Comparison of ENCODE assay signal across 25 cellular contexts in the genomic region with DNA sequence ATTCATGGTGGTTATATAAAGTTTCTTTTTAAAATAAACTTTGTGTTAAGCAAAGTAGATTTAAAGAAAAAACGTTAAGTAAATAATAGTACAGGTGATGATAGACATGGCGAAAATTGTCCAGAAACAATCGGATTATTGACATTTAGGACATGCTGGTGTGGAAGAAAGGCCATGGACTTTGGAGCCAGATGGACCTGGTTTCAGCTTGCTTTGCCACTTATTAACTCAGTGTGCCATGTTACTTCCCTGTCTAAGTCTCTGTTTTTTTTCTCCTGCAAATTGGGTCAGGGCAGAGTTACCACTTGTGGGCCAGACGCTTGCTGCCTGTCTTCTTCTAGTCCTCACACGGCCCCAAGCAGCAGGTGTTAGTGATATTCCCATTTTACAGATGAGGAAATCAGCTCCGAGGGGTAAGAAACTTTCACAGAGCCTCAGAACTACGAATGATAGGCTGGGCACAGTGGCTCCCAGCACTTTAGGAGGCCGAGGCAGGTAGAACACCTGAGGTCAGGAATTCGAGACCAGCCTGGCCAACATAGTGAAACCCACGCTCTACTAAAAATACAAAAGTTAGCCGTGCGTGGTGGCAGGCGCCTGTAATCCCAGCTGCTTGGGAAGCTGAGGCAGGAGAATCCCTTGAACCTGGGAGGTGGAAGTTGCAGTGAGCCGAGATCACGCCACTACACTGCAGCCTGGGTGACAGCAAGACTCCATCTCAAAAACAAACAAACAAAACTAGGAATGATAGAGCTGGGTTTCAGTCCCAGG. TPM values are rescaled to one million over a fixed set of nuclear protein-coding genes. Genes with fewer than 3 reads are reported as not detected.
DNase-seq lines count a peak whose midpoint lies in the region; ATAC-seq, FAIRE-seq and TF ChIP-seq lines count a peak whose summit lies in the region.
"Had no signal": no experiment of that assay in that cellular context is flagged by ENCODE, and none has a peak within 500 bp of the region (broad histone marks: within the 10 kb centered on the region; RNA-seq: fewer than 3 reads in every experiment).

No MANE protein-coding gene starts in this region.

- TF ChIP-seq CTCF in WTC11 (IDR thresholded peaks at IDR 0.05), result no peak
- no peak for TF ChIP-seq CTCF in PC-9 (conservative IDR thresholded peaks at IDR 0.05)

- POLR2A ChIA-PET in activated CD4-positive, alpha-beta T cell treated with anti-CD3 and anti-CD28 coated beads for 36 hours (lab: Charles Lee), result interaction anchor here (0.6 kb wide), 1 partner anchor 35 kb away, joined by 4 read pairs; no protein-coding TSS in a partner anchor
- POLR2A ChIA-PET in WTC11 (lab: Charles Lee), result interaction anchor here (0.7 kb wide), 1 partner anchor 50 kb away, joined by 4 read pairs; no protein-coding TSS in a partner anchor
- POLR2A ChIA-PET in PC-9 (lab: Charles Lee; ENCODE audit: unreplicated experiment), result no interaction called here

- H3K9me3 ChIP-seq in small intestine (ENCODE audit: control insufficient read depth, low read depth), result no peaks in the 10 kb centered on the region
- H3K9me3 ChIP-seq in PC-9 (ENCODE audit: insufficient read depth, low read depth), result no peaks in the 10 kb centered on the region
- H3K9me3 ChIP-seq: SJSA1, upper lobe of right lung had no signal

- H3K27me3 ChIP-seq in small intestine (ENCODE audit: control insufficient read depth in 2 of 2, insufficient read depth in 2 of 2, low read length in 2 of 2) (no peaks in the 10 kb centered on the region), PC-9 (ENCODE audit: insufficient read depth, low read depth) (no peaks in the 10 kb centered on the region)
- H3K27me3 ChIP-seq: BLaER1 treated with 17β-estradiol and CSF1 and Interleukin-3, amounts not matched to agents 10 nM and 100 nM; foreskin keratinocyte; SJSA1; upper lobe of right lung had no signal

- peaks cover 5 to 7% of the 10 kb centered on the region in 2 donors for H3K4me1 ChIP-seq in small intestine (ENCODE audit: control insufficient read depth in 2 of 2, insufficient read depth in 1 of 2, low read depth in 1 of 2, low read length in 1 of 2)
- H3K4me1 ChIP-seq in PC-9 (replicated peaks; ENCODE audit: insufficient read depth), result no peaks in the 10 kb centered on the region
- H3K4me1 ChIP-seq: SJSA1 had no signal

- FAIRE-seq in small intestine (lab: Jason Lieb, UNC), result no peak
- FAIRE-seq: endothelial cell of umbilical vein, K562 had no signal

- H3K27me3 Mint-ChIP-seq in activated CD4-positive, alpha-beta T cell treated with anti-CD3 and anti-CD28 coated beads for 36 hours, result no peaks in the 10 kb centered on the region
- H3K27me3 Mint-ChIP-seq in WTC11 (ENCODE audit: low read depth), result no peaks in the 10 kb centered on the region
- H3K27me3 Mint-ChIP-seq: activated CD4-positive, alpha-beta T cell treated with anti-CD3 and anti-CD28 coated beads, Interleukin-2, amount 10 ng/mL, durations not matched to agents 24 days and 14 days; naive thymus-derived CD4-positive, alpha-beta T cell had no signal

- H2AFZ ChIP-seq in PC-9, result no peak overlapping the region
- H2AFZ ChIP-seq: GM23338 had no signal

- H3K27ac Mint-ChIP-seq in activated CD4-positive, alpha-beta T cell treated with anti-CD3 and anti-CD28 coated beads for 36 hours, result peak overlapping the region; percentile 83
- no peak overlapping the region for H3K27ac Mint-ChIP-seq in WTC11
- H3K27ac Mint-ChIP-seq: activated CD4-positive, alpha-beta T cell treated with anti-CD3 and anti-CD28 coated beads, Interleukin-2, amount 10 ng/mL, durations not matched to agents 24 days and 14 days; GM23338; naive thymus-derived CD4-positive, alpha-beta T cell had no signal

- BruUV-seq in PC-9 (replicated peaks; lab: Mats Ljungman, UMichigan), result no TSS peak

- ATAC-seq in activated CD4-positive, alpha-beta T cell treated with anti-CD3 and anti-CD28 coated beads for 36 hours, result no peak
- no peak for ATAC-seq in WTC11
- ATAC-seq: foreskin keratinocyte; GM23338; K562; left ventricle myocardium superior; naive thymus-derived CD4-positive, alpha-beta T cell; upper lobe of right lung had no signal

- H3K36me3 ChIP-seq in small intestine (ENCODE audit: control insufficient read depth in 2 of 2, insufficient read depth in 2 of 2, low read length in 2 of 2), result no peaks in the 10 kb centered on the region
- H3K36me3 ChIP-seq in PC-9 (ENCODE audit: low read depth), result no peaks in the 10 kb centered on the region
- H3K36me3 ChIP-seq: SJSA1, upper lobe of right lung had no signal

- peaks cover 12% of the 10 kb centered on the region for H3K79me2 ChIP-seq in PC-9 (ENCODE audit: low read depth)

- 43 to 71% (median 51%) methylated on average over 15 of the region's 15 CpGs for WGBS in small intestine, 3 donors

- no peak overlapping the region for H3K4me3 Mint-ChIP-seq in activated CD4-positive, alpha-beta T cell treated with anti-CD3 and anti-CD28 coated beads for 36 hours
- no peak overlapping the region for H3K4me3 Mint-ChIP-seq in WTC11
- H3K4me3 Mint-ChIP-seq: activated CD4-positive, alpha-beta T cell treated with anti-CD3 and anti-CD28 coated beads, Interleukin-2, amount 10 ng/mL, durations not matched to agents 24 days and 14 days; GM23338; naive thymus-derived CD4-positive, alpha-beta T cell had no signal

- H3K36me3 Mint-ChIP-seq in activated CD4-positive, alpha-beta T cell treated with anti-CD3 and anti-CD28 coated beads for 36 hours (ENCODE audit: low read depth), result peaks cover 46% of the 10 kb centered on the region
- H3K36me3 Mint-ChIP-seq in WTC11, result no peaks in the 10 kb centered on the region

- DNase-seq in activated CD4-positive, alpha-beta T cell treated with anti-CD3 and anti-CD28 coated beads for 36 hours, result no peak
- no peak for DNase-seq in activated CD4-positive, alpha-beta T cell treated with anti-CD3 and anti-CD28 coated beads for 1 hour
- DNase-seq in WTC11 (ENCODE audit: low spot score) (no peak), kidney tubule cell (ENCODE audit: low spot score) (peak; percentile 27), small intestine (peak; percentile 90), PC-9 (no peak), D341Med (ENCODE audit: low spot score) (no peak), SHP77 (lab: John Stamatoyannopoulos, UW) (no peak)
- DNase-seq: 8988T; activated CD4-positive, alpha-beta T cell treated with anti-CD3 and anti-CD28 coated beads, Interleukin-2, amount 10 ng/mL, durations not matched to agents 24 days and 14 days; DMS153; foreskin keratinocyte; left ventricle myocardium superior; MV-4-11; naive thymus-derived CD4-positive, alpha-beta T cell; NCI-H2081; NCI-H510A treated with DMSO at 0.1 percent for 48 hours; T1000; upper lobe of right lung had no signal

- peaks cover 1% of the 10 kb centered on the region for H3K9me3 Mint-ChIP-seq in activated CD4-positive, alpha-beta T cell treated with anti-CD3 and anti-CD28 coated beads for 36 hours (ENCODE audit: low read depth)
- H3K9me3 Mint-ChIP-seq in WTC11, result no peaks in the 10 kb centered on the region
- H3K9me3 Mint-ChIP-seq: activated CD4-positive, alpha-beta T cell treated with anti-CD3 and anti-CD28 coated beads, Interleukin-2, amount 10 ng/mL, durations not matched to agents 24 days and 14 days; GM23338 had no signal

- H3K9me2 ChIP-seq in PC-9 (ENCODE audit: insufficient read depth), result no peaks in the 10 kb centered on the region

- no peak overlapping the region for H3K4me2 ChIP-seq in PC-9
- H3K4me2 ChIP-seq: BLaER1 treated with 17β-estradiol and CSF1 and Interleukin-3, amounts not matched to agents 10 nM and 100 nM; GM23338; smooth muscle cell had no signal

- H4K20me1 ChIP-seq in PC-9 (ENCODE audit: insufficient read depth), result peaks cover 12% of the 10 kb centered on the region

- H3K27ac ChIP-seq in small intestine (ENCODE audit: low read depth in 1 of 2, low read length in 1 of 2) (peak overlapping the region; percentile 56 to 79), PC-9 (no peak overlapping the region)
- H3K27ac ChIP-seq: BLaER1 treated with 17β-estradiol and CSF1 and Interleukin-3, amounts not matched to agents 10 nM and 100 nM; foreskin keratinocyte; SJSA1; upper lobe of right lung had no signal

- CTCF ChIA-PET in activated CD4-positive, alpha-beta T cell treated with anti-CD3 and anti-CD28 coated beads for 36 hours (lab: Charles Lee), result interaction anchor here (1.0 to 1.2 kb wide), 3 partner anchors 26 to 71 kb away, joined by 3 to 4 read pairs (median 3); no protein-coding TSS in a partner anchor
- CTCF ChIA-PET in WTC11 (lab: Charles Lee), result no interaction called here
- CTCF ChIA-PET in PC-9 (lab: Charles Lee), result no interaction called here

- H3K4me3 ChIP-seq in small intestine (ENCODE audit: low read depth in 1 of 2, low read length in 2 of 2), result no peak overlapping the region
- no peak overlapping the region for H3K4me3 ChIP-seq in PC-9
- H3K4me3 ChIP-seq: BLaER1 treated with 17β-estradiol and CSF1 and Interleukin-3, amounts not matched to agents 10 nM and 100 nM; GM23338; K562; SJSA1; smooth muscle cell; upper lobe of right lung had no signal

- H3F3A ChIP-seq in PC-9 (ENCODE audit: insufficient read depth, low read depth), result peaks cover 5% of the 10 kb centered on the region; the same call in 1 of the 2 replicates

- intact Hi-C loops in activated CD4-positive, alpha-beta T cell treated with anti-CD3 and anti-CD28 coated beads for 36 hours (cut with DNase I, micrococcal nuclease), result no loop called here
- intact Hi-C loops in PC-9 (cut with micrococcal nuclease; ENCODE audit: unreplicated experiment), result no loop called here

- peaks cover 78% of the 10 kb centered on the region for H3K4me1 Mint-ChIP-seq in activated CD4-positive, alpha-beta T cell treated with anti-CD3 and anti-CD28 coated beads for 36 hours
- no peaks in the 10 kb centered on the region for H3K4me1 Mint-ChIP-seq in WTC11
- H3K4me1 Mint-ChIP-seq: GM23338 had no signal

TF ChIP-seq in WTC11, 78 proteins besides CTCF, POLR2A, EP300 and RAD21:
- TF ChIP-seq GABPB1 (CRISPR knock-in tag; IDR thresholded peaks at IDR 0.05) (peak; percentile 54), NR2C2 (CRISPR knock-in tag; IDR thresholded peaks at IDR 0.05) (no peak)

RNA-seq across cellular contexts. Expression of gene KIF3B, which starts 12.4 kb away (rescaled TPM):
- total RNA-seq in activated CD4-positive, alpha-beta T cell treated with anti-CD3 and anti-CD28 coated beads for 36 hours, result 10 to 100 TPM; 39.9 to 40.7 TPM
- total RNA-seq in WTC11 (2021) (18.2 to 21.5 TPM (median 18.4 TPM) in 3 replicates), PC-9 (2021) (41.4 and 52.3 TPM in 2 replicates)
- 10 to 100 TPM; 16.2 to 31.5 (median 21.4) TPM for polyA plus RNA-seq in small intestine

Comparison
In these comparisons a context has a peak if more than half of its experiments do, and no peak if none do; other contexts are left out.
1. DNase-seq: peak in kidney tubule cell (single experiment) and small intestine (single experiment); none in activated CD4-positive, alpha-beta T cell treated with anti-CD3 and anti-CD28 coated beads for 36 hours (single experiment), activated CD4-positive, alpha-beta T cell treated with anti-CD3 and anti-CD28 coated beads for 1 hour (single experiment), WTC11 (single experiment), PC-9 (0 of 2), D341Med (single experiment) and SHP77 (0 of 2).